In genomic region chr1:45973106-45973505, GRCh38 we compare ENCODE assay signal across 13 cellular contexts.
DNase-seq lines count a peak whose midpoint lies in the region; ATAC-seq and TF ChIP-seq lines count a peak whose summit lies in the region.
"Had no signal": no experiment of that assay in that cellular context is flagged by ENCODE, and none has a peak within 500 bp of the region (broad histone marks: within the 10 kb centered on the region; RNA-seq: fewer than 3 reads in every experiment).

No MANE protein-coding gene starts in this region.

- H3K4me3 ChIP-seq in HEK293 (ENCODE audit: low read depth, low read length) (no peak overlapping the region), Peyer's patch (no peak overlapping the region), hepatocyte (no peak overlapping the region), psoas muscle (no peak overlapping the region), neuronal stem cell (ENCODE audit: low read length in 2 of 2) (no peak overlapping the region)

- no peak overlapping the region for H2BK15ac ChIP-seq in neuronal stem cell (ENCODE audit: low read length)

- no peak overlapping the region for H3K9ac ChIP-seq in neuronal stem cell (ENCODE audit: low read depth, low read length, poor library complexity)

- H2AFZ ChIP-seq in hepatocyte (no peak overlapping the region), neuronal stem cell (ENCODE audit: low read length) (no peak overlapping the region)

- no peak overlapping the region for H3K14ac ChIP-seq in neuronal stem cell (ENCODE audit: low read length)

- peaks cover 1% of the 10 kb centered on the region for H3K79me1 ChIP-seq in neuronal stem cell (ENCODE audit: low read depth, low read length)

- no peak overlapping the region for H2BK5ac ChIP-seq in neuronal stem cell (ENCODE audit: low read length)

- no peak overlapping the region for H3K23ac ChIP-seq in neuronal stem cell (ENCODE audit: low read depth, low read length, poor library complexity)

- CTCF ChIA-PET in HEK293 (lab: Yijun Ruan, JAX): no interaction called here

- H3K9me2 ChIP-seq in hepatocyte (replicated peaks; ENCODE audit: insufficient read depth): no peaks in the 10 kb centered on the region

- H3K36me3 ChIP-seq in HEK293 (ENCODE audit: control insufficient read depth in 2 of 2, insufficient read depth in 1 of 2, low read length in 2 of 2) (peaks cover 0 to 16% of the 10 kb centered on the region in 2 experiments; a peak in 1 of 3 replicates), Peyer's patch (peaks cover 0 to 5% (median 0%) of the 10 kb centered on the region in 3 donors), hepatocyte (replicated peaks; ENCODE audit: insufficient read depth, low read depth) (no peaks in the 10 kb centered on the region), psoas muscle (ENCODE audit: insufficient read depth in 1 of 2, low read depth in 1 of 2) (peaks cover 0 to 74% of the 10 kb centered on the region in 2 donors), neuronal stem cell (replicated peaks in 1 of 2; ENCODE audit: control insufficient read depth in 2 of 2, insufficient read depth in 2 of 2, low read length in 2 of 2) (peaks cover 10 to 26% of the 10 kb centered on the region in 2 donors)
- H3K36me3 ChIP-seq: BE2C had no signal

- POLR2A ChIA-PET in HEK293 (lab: Yijun Ruan, JAX): no interaction called here

- WGBS in hepatocyte (ENCODE audit: low lambda C conversion rate, missing lambda C conversion rate): 83% methylated on average over 3 of the region's 3 CpGs
- 79 to 94% (median 84%) methylated on average over 3 of the region's 3 CpGs for WGBS in psoas muscle, 3 donors
- WGBS in neuronal stem cell (ENCODE audit: extremely low coverage in 2 of 2, insufficient read length in 2 of 2, insufficient replicate concordance in 1 of 2), 2 donors: no CpG with 5 or more reads among the region's 3 CpGs

- no peak for ATAC-seq in psoas muscle
- no peak for ATAC-seq in GM19463 (IDR thresholded peaks at IDR 0.05; ENCODE audit: unreplicated experiment)
- ATAC-seq in HG02642 (IDR thresholded peaks at IDR 0.05; ENCODE audit: poor library complexity, unreplicated experiment): no peak
- ATAC-seq: CD8-positive, alpha-beta T cell had no signal

- H3K4me2 ChIP-seq in hepatocyte (peak overlapping the region; percentile 57), neuronal stem cell (ENCODE audit: insufficient read depth, low read length, poor library complexity, severe bottlenecking) (no peak overlapping the region)

- H3K18ac ChIP-seq in neuronal stem cell (ENCODE audit: low read length): no peak overlapping the region

- no peak overlapping the region for H4K91ac ChIP-seq in neuronal stem cell (ENCODE audit: low read depth, low read length, poor library complexity)

- H3K27me3 ChIP-seq in Peyer's patch (no peaks in the 10 kb centered on the region), hepatocyte (no peaks in the 10 kb centered on the region), psoas muscle (ENCODE audit: insufficient read depth in 3 of 3, low read length in 2 of 3) (no peaks in the 10 kb centered on the region), neuronal stem cell (ENCODE audit: control insufficient read depth in 3 of 3, insufficient read depth in 3 of 3, low read depth in 1 of 3, low read length in 3 of 3) (peaks cover 0 to 3% (median 0%) of the 10 kb centered on the region in 3 experiments)
- H3K27me3 ChIP-seq: BE2C had no signal

- H2BK120ac ChIP-seq in neuronal stem cell (ENCODE audit: low read depth, low read length): no peak overlapping the region

- no peak overlapping the region for H2AK5ac ChIP-seq in neuronal stem cell (ENCODE audit: low read depth, low read length)

- intact Hi-C loops in psoas muscle (cut with DNase I): no loop called here

- H3K4ac ChIP-seq in neuronal stem cell (ENCODE audit: low read length): no peak overlapping the region

- H3K4me1 ChIP-seq in HEK293 (ENCODE audit: control insufficient read depth, insufficient read depth, low read length) (no peaks in the 10 kb centered on the region), Peyer's patch (peaks cover 0 to 46% (median 2%) of the 10 kb centered on the region in 4 donors), hepatocyte (ENCODE audit: insufficient read depth) (no peaks in the 10 kb centered on the region), psoas muscle (peaks cover 25% of the 10 kb centered on the region), neuronal stem cell (ENCODE audit: control insufficient read depth in 2 of 2, insufficient read depth in 1 of 2, low read depth in 1 of 2, low read length in 2 of 2) (no peaks in the 10 kb centered on the region)
- H3K4me1 ChIP-seq: BE2C had no signal

- DNase-seq in Peyer's patch (no peak), hepatocyte (ENCODE audit: low spot score) (peak; percentile 32), psoas muscle (no peak), neuronal stem cell (ENCODE audit: low spot score) (no peak), NCI-H2107 treated with DMSO at 0.1 percent for 48 hours (lab: John Stamatoyannopoulos, UW; ENCODE audit: unreplicated experiment) (no peak)
- DNase-seq: BE2C; CD8-positive, alpha-beta T cell; COR-L47; DMS153; HCEC 1CT had no signal

- TF ChIP-seq CTCF in HEK293 (tag by site-specific recombination; IDR thresholded peaks at IDR 0.05) (no peak), Peyer's patch (IDR thresholded peaks at IDR 0.05) (no peak), hepatocyte (IDR thresholded peaks at IDR 0.05; ENCODE audit: poor library complexity) (no peak), psoas muscle (IDR thresholded peaks at IDR 0.05) (no peak)

- H3K79me2 ChIP-seq in hepatocyte: peaks cover 4% of the 10 kb centered on the region

- H3K9me3 ChIP-seq in HEK293 (ENCODE audit: control insufficient read depth, insufficient read depth, low read depth, low read length) (no peaks in the 10 kb centered on the region), Peyer's patch (no peaks in the 10 kb centered on the region), hepatocyte (ENCODE audit: low read depth) (no peaks in the 10 kb centered on the region), psoas muscle (no peaks in the 10 kb centered on the region), neuronal stem cell (replicated peaks in 1 of 2; ENCODE audit: control insufficient read depth in 2 of 2, insufficient read depth in 1 of 2, low read depth in 1 of 2, low read length in 2 of 2) (peaks cover 9 to 27% of the 10 kb centered on the region in 2 donors)
- H3K9me3 ChIP-seq: BE2C had no signal

- H3K27ac ChIP-seq in HEK293 (ENCODE audit: extremely low read depth, low read depth, low read length) (no peak overlapping the region), Peyer's patch (peak overlapping the region in 3 of 4 donors; percentile 32 to 90 (median 76)), hepatocyte (peak overlapping the region; percentile 85), psoas muscle (peak overlapping the region; percentile 56), neuronal stem cell (replicated peaks; ENCODE audit: low read length) (no peak overlapping the region)

- no peaks in the 10 kb centered on the region for H4K20me1 ChIP-seq in hepatocyte (ENCODE audit: insufficient read depth, poor library complexity, severe bottlenecking)

- H4K8ac ChIP-seq in neuronal stem cell (ENCODE audit: low read depth, low read length): no peak overlapping the region

- no peak for TF ChIP-seq POLR2A in Peyer's patch (IDR thresholded peaks at IDR 0.05)

- no peak overlapping the region for H2BK12ac ChIP-seq in neuronal stem cell (ENCODE audit: low read length)

TF ChIP-seq in HEK293, 187 proteins besides CTCF, POLR2A, EP300 and RAD21 (continues in another document):
- no peak for TF ChIP-seq KLF1 (tag by site-specific recombination; IDR thresholded peaks at IDR 0.05)
- TF ChIP-seq ZNF830 (tag by site-specific recombination; IDR thresholded peaks at IDR 0.05; ENCODE audit: low read depth): no peak
- no peak for TF ChIP-seq ZNF664 (tag by site-specific recombination; IDR thresholded peaks at IDR 0.05)
- TF ChIP-seq ZNF19 (tag by site-specific recombination; IDR thresholded peaks at IDR 0.05; ENCODE audit: low read depth): no peak
- TF ChIP-seq, protein P1, sequence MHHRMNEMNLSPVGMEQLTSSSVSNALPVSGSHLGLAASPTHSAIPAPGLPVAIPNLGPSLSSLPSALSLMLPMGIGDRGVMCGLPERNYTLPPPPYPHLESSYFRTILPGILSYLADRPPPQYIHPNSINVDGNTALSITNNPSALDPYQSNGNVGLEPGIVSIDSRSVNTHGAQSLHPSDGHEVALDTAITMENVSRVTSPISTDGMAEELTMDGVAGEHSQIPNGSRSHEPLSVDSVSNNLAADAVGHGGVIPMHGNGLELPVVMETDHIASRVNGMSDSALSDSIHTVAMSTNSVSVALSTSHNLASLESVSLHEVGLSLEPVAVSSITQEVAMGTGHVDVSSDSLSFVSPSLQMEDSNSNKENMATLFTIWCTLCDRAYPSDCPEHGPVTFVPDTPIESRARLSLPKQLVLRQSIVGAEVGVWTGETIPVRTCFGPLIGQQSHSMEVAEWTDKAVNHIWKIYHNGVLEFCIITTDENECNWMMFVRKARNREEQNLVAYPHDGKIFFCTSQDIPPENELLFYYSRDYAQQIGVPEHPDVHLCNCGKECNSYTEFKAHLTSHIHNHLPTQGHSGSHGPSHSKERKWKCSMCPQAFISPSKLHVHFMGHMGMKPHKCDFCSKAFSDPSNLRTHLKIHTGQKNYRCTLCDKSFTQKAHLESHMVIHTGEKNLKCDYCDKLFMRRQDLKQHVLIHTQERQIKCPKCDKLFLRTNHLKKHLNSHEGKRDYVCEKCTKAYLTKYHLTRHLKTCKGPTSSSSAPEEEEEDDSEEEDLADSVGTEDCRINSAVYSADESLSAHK (tag by site-specific recombination; IDR thresholded peaks at IDR 0.05): peak; percentile 72
- no peak for TF ChIP-seq ZNF26 (tag by site-specific recombination; IDR thresholded peaks at IDR 0.05)

Comparison
In these comparisons a context has a peak if more than half of its experiments do, and no peak if none do; other contexts are left out.
1. H3K27ac ChIP-seq: peak in Peyer's patch (3 of 4), hepatocyte (single experiment) and psoas muscle (single experiment); none in HEK293 (single experiment) and neuronal stem cell (single experiment).